Comparison of ENCODE assay signal across 17 cellular contexts in genomic region chr13:107770541-107770940, GRCh38.
"Had no signal": no experiment of that assay in that cellular context is flagged by ENCODE, and none has a peak within 500 bp of the region (broad histone marks: within the 10 kb centered on the region; RNA-seq: fewer than 3 reads in every experiment).

No MANE protein-coding gene starts in this region.

- H3K36me3 Mint-ChIP-seq: activated naive CD8-positive, alpha-beta T cell treated with anti-CD3 and anti-CD28 coated beads, Interleukin-2, amount 10 ng/mL, durations not matched to agents 7 days and 5 days; stimulated activated naive B cell treated with anti-CD40 and anti-IgM and Interleukin-4, amounts not matched to agents 10 μg/mL and 1 μg/mL and 100 μg/mL, for 72 hours had no signal

- ATAC-seq: activated CD4-positive, alpha-beta T cell treated with anti-CD3 and anti-CD28 coated beads for 36 hours; foreskin keratinocyte; left ventricle myocardium superior; right lobe of liver; stimulated activated naive B cell treated with anti-CD40 and anti-IgM and Interleukin-4, amounts not matched to agents 10 μg/mL and 1 μg/mL and 100 μg/mL, for 72 hours had no signal

- H3K4me1 ChIP-seq: breast epithelium, esophagus squamous epithelium, foreskin keratinocyte, right lobe of liver had no signal

- H3K27me3 Mint-ChIP-seq: activated CD4-positive, alpha-beta memory T cell treated with anti-CD3 and anti-CD28 coated beads, Interleukin-2, amount 10 ng/mL, durations not matched to agents 7 days and 5 days; activated CD4-positive, alpha-beta T cell treated with anti-CD3 and anti-CD28 coated beads for 36 hours; activated naive CD8-positive, alpha-beta T cell treated with anti-CD3 and anti-CD28 coated beads, Interleukin-2, amount 10 ng/mL, durations not matched to agents 7 days and 5 days; stimulated activated naive B cell treated with anti-CD40 and anti-IgM and Interleukin-4, amounts not matched to agents 10 μg/mL and 1 μg/mL and 100 μg/mL, for 72 hours had no signal

- H3K9me3 ChIP-seq: breast epithelium, esophagus squamous epithelium, right lobe of liver had no signal

- H3K27me3 ChIP-seq: breast epithelium, esophagus squamous epithelium, foreskin keratinocyte, right lobe of liver had no signal

- H3K4me3 ChIP-seq: breast epithelium, esophagus squamous epithelium, right lobe of liver had no signal

- H3K4me3 Mint-ChIP-seq: activated CD4-positive, alpha-beta memory T cell treated with anti-CD3 and anti-CD28 coated beads, Interleukin-2, amount 10 ng/mL, durations not matched to agents 7 days and 5 days; activated CD4-positive, alpha-beta T cell treated with anti-CD3 and anti-CD28 coated beads for 36 hours; activated naive CD8-positive, alpha-beta T cell treated with anti-CD3 and anti-CD28 coated beads, Interleukin-2, amount 10 ng/mL, durations not matched to agents 7 days and 5 days; stimulated activated naive B cell treated with anti-CD40 and anti-IgM and Interleukin-4, amounts not matched to agents 10 μg/mL and 1 μg/mL and 100 μg/mL, for 72 hours had no signal

- DNase-seq: activated CD4-positive, alpha-beta memory T cell treated with anti-CD3 and anti-CD28 coated beads, Interleukin-2, amount 10 ng/mL, durations not matched to agents 7 days and 5 days; activated CD4-positive, alpha-beta T cell treated with anti-CD3 and anti-CD28 coated beads for 36 hours; activated gamma-delta T cell; activated naive CD8-positive, alpha-beta T cell treated with anti-CD3 and anti-CD28 coated beads, Interleukin-2, amount 10 ng/mL, durations not matched to agents 7 days and 5 days; activated T-cell treated with anti-CD3 and anti-CD28 coated beads, Interleukin-2, amount 50 U/mL, for 48 hours; aorta; esophagus squamous epithelium; foreskin keratinocyte; head of caudate nucleus; left ventricle myocardium superior; right lobe of liver; stimulated activated CD4-positive, alpha-beta T cell treated with anti-CD3 and anti-CD28 coated beads, Interleukin-1b, Interleukin-23, amount 100 ng/mL, for 48 hours; stimulated activated naive B cell treated with anti-CD40 and anti-IgM and Interleukin-4, amounts not matched to agents 10 μg/mL and 1 μg/mL and 100 μg/mL, for 72 hours; T-helper 1 cell; trophoblast cell had no signal

- H3K4me1 Mint-ChIP-seq: activated CD4-positive, alpha-beta memory T cell treated with anti-CD3 and anti-CD28 coated beads, Interleukin-2, amount 10 ng/mL, durations not matched to agents 7 days and 5 days; activated CD4-positive, alpha-beta T cell treated with anti-CD3 and anti-CD28 coated beads for 36 hours; activated naive CD8-positive, alpha-beta T cell treated with anti-CD3 and anti-CD28 coated beads, Interleukin-2, amount 10 ng/mL, durations not matched to agents 7 days and 5 days; stimulated activated naive B cell treated with anti-CD40 and anti-IgM and Interleukin-4, amounts not matched to agents 10 μg/mL and 1 μg/mL and 100 μg/mL, for 72 hours had no signal

- H3K27ac Mint-ChIP-seq: activated CD4-positive, alpha-beta memory T cell treated with anti-CD3 and anti-CD28 coated beads, Interleukin-2, amount 10 ng/mL, durations not matched to agents 7 days and 5 days; activated CD4-positive, alpha-beta T cell treated with anti-CD3 and anti-CD28 coated beads for 36 hours; activated naive CD8-positive, alpha-beta T cell treated with anti-CD3 and anti-CD28 coated beads, Interleukin-2, amount 10 ng/mL, durations not matched to agents 7 days and 5 days; stimulated activated naive B cell treated with anti-CD40 and anti-IgM and Interleukin-4, amounts not matched to agents 10 μg/mL and 1 μg/mL and 100 μg/mL, for 72 hours had no signal

- H3K27ac ChIP-seq: breast epithelium, esophagus squamous epithelium, foreskin keratinocyte, right lobe of liver, VCaP had no signal

- H3K36me3 ChIP-seq: breast epithelium, esophagus squamous epithelium, right lobe of liver had no signal
